In the genomic region with DNA sequence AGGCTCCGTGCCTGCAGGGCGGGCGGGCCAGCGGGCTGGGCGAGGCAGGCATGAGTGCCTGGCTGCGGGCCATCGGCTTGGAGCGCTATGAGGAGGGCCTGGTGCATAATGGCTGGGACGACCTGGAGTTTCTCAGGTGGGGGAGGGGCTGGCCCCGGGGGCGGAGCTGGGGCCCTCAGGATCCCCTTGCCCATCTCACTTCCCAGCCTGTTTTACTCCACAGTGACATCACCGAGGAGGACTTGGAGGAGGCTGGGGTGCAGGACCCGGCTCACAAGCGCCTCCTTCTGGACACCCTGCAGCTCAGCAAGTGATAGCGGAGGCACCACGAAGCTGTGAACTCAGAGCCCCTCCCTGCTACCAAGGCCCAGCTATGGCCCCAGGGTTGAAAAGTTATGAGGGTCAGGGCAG, we compare ENCODE assay signal across 1 cellular context.
A peak's percentile ranks its signal among the peaks of the same experiment; 100 is the strongest.
TF ChIP-seq lines count a peak whose summit lies in the region.

No MANE protein-coding gene starts in this region.

TF ChIP-seq in WTC11, 78 proteins besides CTCF, POLR2A, EP300 and RAD21 (continued from another document):
- TF ChIP-seq ZNF281 (CRISPR knock-in tag; IDR thresholded peaks at IDR 0.05): peak; percentile 91
